In the genomic region with DNA sequence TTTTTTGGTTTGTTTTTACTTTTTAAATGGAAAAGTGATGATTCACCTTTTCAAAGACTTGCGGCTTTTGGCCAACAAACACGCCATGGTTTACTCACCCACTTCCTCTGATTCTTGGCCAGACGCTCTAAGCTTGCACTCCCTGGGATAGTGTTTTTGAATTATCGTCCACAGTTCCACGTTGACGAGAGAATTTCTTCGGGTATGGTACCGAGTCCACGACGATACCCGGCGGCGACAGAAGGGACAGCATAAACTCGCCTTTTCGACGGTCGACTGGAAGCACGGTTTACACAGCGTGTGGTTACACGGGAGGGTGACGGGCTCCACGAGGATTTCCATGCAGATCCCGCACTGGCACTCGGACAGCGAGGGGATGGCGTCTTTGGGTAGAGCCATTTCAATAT, we compare ENCODE assay signal across 8 cellular contexts. TPM values are rescaled to one million over a fixed set of nuclear protein-coding genes. Genes with fewer than 3 reads are reported as not detected.
DNase-seq lines count a peak whose midpoint lies in the region; ATAC-seq, FAIRE-seq and TF ChIP-seq lines count a peak whose summit lies in the region.

No MANE protein-coding gene starts in this region.

- peaks cover 0 to 2% (median 0%) of the 10 kb centered on the region in 3 donors for H3K4me1 ChIP-seq in pancreas
- H3K4me1 ChIP-seq in upper lobe of right lung: peaks cover 20% of the 10 kb centered on the region

- H3K9me3 Mint-ChIP-seq in activated naive CD8-positive, alpha-beta T cell treated with anti-CD3 and anti-CD28 coated beads, Interleukin-2, amount 50 U/mL, for 24 hours: peaks cover 7% of the 10 kb centered on the region

- intact Hi-C loops in Right ventricle myocardium superior (cut with DNase I): no loop called here
- intact Hi-C loops in pancreas (cut with DNase I): no loop called here
- intact Hi-C loops in upper lobe of right lung (cut with DNase I): no loop called here

- H3K27ac Mint-ChIP-seq in activated naive CD8-positive, alpha-beta T cell treated with anti-CD3 and anti-CD28 coated beads, Interleukin-2, amount 50 U/mL, for 24 hours: peak overlapping the region; percentile 100

- H3K4me1 Mint-ChIP-seq in activated naive CD8-positive, alpha-beta T cell treated with anti-CD3 and anti-CD28 coated beads, Interleukin-2, amount 50 U/mL, for 24 hours: peaks cover 45% of the 10 kb centered on the region

- peak overlapping the region; percentile 100 for H3K4me3 Mint-ChIP-seq in activated naive CD8-positive, alpha-beta T cell treated with anti-CD3 and anti-CD28 coated beads, Interleukin-2, amount 50 U/mL, for 24 hours

- DNase-seq in AG09309 (ENCODE audit: low read depth): peak; percentile 61
- peak; percentile 71 for DNase-seq in HS-27A (ENCODE audit: low read depth)
- DNase-seq in SKM-1 treated with dmso at 0.1 percent for 144 hours (lab: John Stamatoyannopoulos, UW; ENCODE audit: unreplicated experiment): peak; percentile 28
- DNase-seq in activated naive CD8-positive, alpha-beta T cell treated with anti-CD3 and anti-CD28 coated beads, Interleukin-2, amount 50 U/mL, for 24 hours: peak; percentile 52
- peak; percentile 63 for DNase-seq in Right ventricle myocardium superior
- DNase-seq in pancreas: peak; percentile 38 to 63 (median 55)
- DNase-seq in upper lobe of right lung: peak; percentile 72

- no peaks in the 10 kb centered on the region for H3K27me3 Mint-ChIP-seq in activated naive CD8-positive, alpha-beta T cell treated with anti-CD3 and anti-CD28 coated beads, Interleukin-2, amount 50 U/mL, for 24 hours

- no peak for FAIRE-seq in pancreas (lab: Jason Lieb, UNC)

- H3K27me3 ChIP-seq in pancreas (no peaks in the 10 kb centered on the region), upper lobe of right lung (no peaks in the 10 kb centered on the region)

- 0% methylated on average over 26 of the region's 26 CpGs for WGBS in pancreas, 2 donors

- H3K4me3 ChIP-seq in AG09309 (ENCODE audit: control insufficient read depth, low read depth, low read length) (peak overlapping the region; percentile 78), pancreas (peak overlapping the region; percentile 51 to 79 (median 66)), upper lobe of right lung (peak overlapping the region; percentile 92)

- peaks cover 41% of the 10 kb centered on the region for H3K36me3 Mint-ChIP-seq in activated naive CD8-positive, alpha-beta T cell treated with anti-CD3 and anti-CD28 coated beads, Interleukin-2, amount 50 U/mL, for 24 hours (ENCODE audit: low read depth)

- H3K27ac ChIP-seq in pancreas: peak overlapping the region; percentile 83 to 87 (median 86)
- peak overlapping the region; percentile 97 for H3K27ac ChIP-seq in upper lobe of right lung

- ATAC-seq in GM19023 (IDR thresholded peaks at IDR 0.05; ENCODE audit: unreplicated experiment) (peak; percentile 5), Right ventricle myocardium superior (ENCODE audit: poor library complexity) (peak; percentile 54), pancreas (peak; percentile 55 to 76 (median 66)), upper lobe of right lung (peak; percentile 45)
- ATAC-seq in activated naive CD8-positive, alpha-beta T cell treated with anti-CD3 and anti-CD28 coated beads, Interleukin-2, amount 50 U/mL, for 24 hours: peak; percentile 31

- no peaks in the 10 kb centered on the region for H3K36me3 ChIP-seq in pancreas
- no peaks in the 10 kb centered on the region for H3K36me3 ChIP-seq in upper lobe of right lung

- H3K9me3 ChIP-seq in pancreas (no peaks in the 10 kb centered on the region), upper lobe of right lung (no peaks in the 10 kb centered on the region)

- TF ChIP-seq CTCF in AG09309 (IDR thresholded peaks at IDR 0.05; ENCODE audit: control insufficient read depth, insufficient read depth, low read depth, low read length, missing control alignments) (no peak), pancreas (IDR thresholded peaks at IDR 0.05) (no peak), upper lobe of right lung (IDR thresholded peaks at IDR 0.05) (no peak)

RNA-seq across cellular contexts. Expression of a gene that starts 0.8 kb away (rescaled TPM):
- total RNA-seq in Right ventricle myocardium superior: 21.3 TPM
- total RNA-seq in pancreas: 10 to 100 TPM in 1 of 6 donors, 1 to 10 TPM in 5; 6.0 to 10.8 (median 7.0) TPM
- polyA plus RNA-seq in pancreas: 1 to 10 TPM; 3.2 to 4.5 TPM
- 21.1 TPM for total RNA-seq in upper lobe of right lung

RNA-seq across cellular contexts. Expression of a gene that starts 12.4 kb away (rescaled TPM):
- 89.9 TPM for total RNA-seq in Right ventricle myocardium superior
- not detected for total RNA-seq in pancreas
- under 1 TPM in 1 of 2 donors, not detected in 1; 0.05 TPM for polyA plus RNA-seq in pancreas
- not detected for total RNA-seq in upper lobe of right lung

Comparison
In these comparisons a context has a peak if more than half of its experiments do, and no peak if none do; other contexts are left out.
1. Peak in every context shown above with its lines: DNase-seq, ATAC-seq, H3K4me3 ChIP-seq and H3K27ac ChIP-seq.
2. ATAC-seq: peak in every context shown above with its lines; median percentile 66 in pancreas; 54 in Right ventricle myocardium superior; 45 in upper lobe of right lung; 31 in activated naive CD8-positive, alpha-beta T cell treated with anti-CD3 and anti-CD28 coated beads, Interleukin-2, amount 50 U/mL, for 24 hours; 5 in GM19023.
3. RNA of a gene that starts 12.4 kb away (total RNA-seq): 89.9 TPM in Right ventricle myocardium superior (single experiment); not detected in pancreas and not detected in upper lobe of right lung (single experiment); every median in the first group is over 10 times any median in the second.